8 cellular contexts compared by ENCODE assay signal in genomic region chr7:158829342-158830210, GRCh38. TPM values are rescaled to one million over a fixed set of nuclear protein-coding genes. Genes with fewer than 3 reads are reported as not detected.
A peak's percentile ranks its signal among the peaks of the same experiment; 100 is the strongest.
DNase-seq lines count a peak whose midpoint lies in the region; ATAC-seq lines count a peak whose summit lies in the region.

Gene ESYT2, minus strand, starts transcription at chr7:158829509. Its CDS starts 91 bp downstream, at chr7:158829418.

- peak within 1 kb of the TSS; percentile 17 for H2BK120ac ChIP-seq in mesendoderm (ENCODE audit: low read depth, low read length)

- H3K4me1 ChIP-seq in effector memory CD4-positive, alpha-beta T cell (ENCODE audit: control insufficient read depth, insufficient read depth, low read length, poor library complexity, severe bottlenecking) = peaks cover 8% of the 10 kb centered on the region
- peaks cover 2% of the 10 kb centered on the region for H3K4me1 ChIP-seq in mesendoderm (ENCODE audit: control insufficient read depth, low read depth, low read length)

- peak; percentile 89 for ATAC-seq in GM19467 (IDR thresholded peaks at IDR 0.05; ENCODE audit: unreplicated experiment)

- peak within 1 kb of the TSS; percentile 89 for H3K9ac ChIP-seq in mesendoderm (ENCODE audit: low read length)

- H4K5ac ChIP-seq in mesendoderm (ENCODE audit: low read length) = no peak within 1 kb of the TSS

- H3K36me3 ChIP-seq in effector memory CD4-positive, alpha-beta T cell (ENCODE audit: control insufficient read depth, insufficient read depth, low read length) = no peaks in the 10 kb centered on the region
- H3K36me3 ChIP-seq in mesendoderm (ENCODE audit: control insufficient read depth, insufficient read depth, low read length) = no peaks in the 10 kb centered on the region

- CTCF ChIA-PET in activated CD8-positive, alpha-beta memory T cell treated with anti-CD3 and anti-CD28 coated beads for 36 hours (lab: Charles Lee) = interaction anchor here (0.5 to 0.8 kb wide), 3 partner anchors 27 to 174 kb away, joined by 3 read pairs; no protein-coding TSS in a partner anchor

- peak; percentile 98 for DNase-seq in COLO668 (lab: John Stamatoyannopoulos, UW; ENCODE audit: unreplicated experiment)
- peak; percentile 69 for DNase-seq in HS-27A (ENCODE audit: low read depth)
- DNase-seq in NK-92 treated with Interleukin-12 subunit alpha and Interleukin-12 subunit beta, amount 100 ng/mL, for 24 hours (lab: John Stamatoyannopoulos, UW) = peak; percentile 99
- DNase-seq in effector memory CD4-positive, alpha-beta T cell = peak; percentile 98 to 99 (median 99)
- DNase-seq in mesendoderm = peak; percentile 88
- peak; percentile 100 for DNase-seq in stimulated activated CD8-positive, alpha-beta memory T cell treated with anti-CD3 and anti-CD28 coated beads, Interleukin-15, amount 100 ng/mL, for 24 hours (ENCODE audit: low read depth)

- H3K27me3 ChIP-seq in effector memory CD4-positive, alpha-beta T cell (replicated peaks; ENCODE audit: control insufficient read depth, insufficient read depth, low read length, poor library complexity, severe bottlenecking) = no peaks in the 10 kb centered on the region
- no peaks in the 10 kb centered on the region for H3K27me3 ChIP-seq in mesendoderm (ENCODE audit: insufficient read depth, low read length, poor library complexity)

- peaks cover 7% of the 10 kb centered on the region for H3K79me2 ChIP-seq in mesendoderm (ENCODE audit: control insufficient read depth, insufficient read depth, low read length)

- H3K4ac ChIP-seq in mesendoderm (ENCODE audit: low read depth, low read length) = no peak within 1 kb of the TSS

- no peak within 1 kb of the TSS for H2BK15ac ChIP-seq in mesendoderm (replicated peaks; ENCODE audit: low read depth)

- H3K27ac ChIP-seq in effector memory CD4-positive, alpha-beta T cell (ENCODE audit: insufficient read depth, low read length, poor library complexity, severe bottlenecking) = peak within 1 kb of the TSS; percentile 94
- peak within 1 kb of the TSS; percentile 89 for H3K27ac ChIP-seq in mesendoderm (ENCODE audit: low read depth, low read length)

- H4K8ac ChIP-seq in mesendoderm (ENCODE audit: low read depth, low read length) = no peak within 1 kb of the TSS

- H3K56ac ChIP-seq in mesendoderm (ENCODE audit: low read length) = peak within 1 kb of the TSS; percentile 98

- H3K23ac ChIP-seq in mesendoderm (ENCODE audit: low read length) = peak within 1 kb of the TSS; percentile 80

- peak within 1 kb of the TSS; percentile 72 for H3K4me2 ChIP-seq in mesendoderm (ENCODE audit: low read length)

- peak within 1 kb of the TSS; percentile 83 for H3K4me3 ChIP-seq in effector memory CD4-positive, alpha-beta T cell (ENCODE audit: insufficient read depth, low read depth, low read length, poor library complexity, severe bottlenecking)
- H3K4me3 ChIP-seq in mesendoderm (ENCODE audit: low read length) = peak within 1 kb of the TSS; percentile 66

- H3K9me3 ChIP-seq in effector memory CD4-positive, alpha-beta T cell (ENCODE audit: control insufficient read depth, low read length) = no peaks in the 10 kb centered on the region

- H3K18ac ChIP-seq in mesendoderm (ENCODE audit: low read length) = peak within 1 kb of the TSS; percentile 98

- H2AK5ac ChIP-seq in mesendoderm (ENCODE audit: low read length) = no peak within 1 kb of the TSS

- no CpG with 5 or more reads among the region's 120 CpGs for WGBS in mesendoderm (ENCODE audit: extremely low coverage, insufficient coverage, low lambda C conversion rate)

- POLR2A ChIA-PET in activated CD8-positive, alpha-beta memory T cell treated with anti-CD3 and anti-CD28 coated beads for 36 hours (lab: Charles Lee) = interaction anchor here (0.6 to 1.7 kb wide), 8 partner anchors 11 to 76 kb away, joined by 3 to 14 read pairs (median 4); partner anchors contain the start of gene DYNC2I1

- peaks cover 5% of the 10 kb centered on the region for H3K79me1 ChIP-seq in mesendoderm (ENCODE audit: low read length)

- H2BK5ac ChIP-seq in mesendoderm (ENCODE audit: low read length) = peak within 1 kb of the TSS; percentile 73

RNA-seq across cellular contexts. Expression of gene ESYT2, which starts in this region (rescaled TPM):
- total RNA-seq in activated CD8-positive, alpha-beta memory T cell treated with anti-CD3 and anti-CD28 coated beads for 36 hours = 10 to 100 TPM; 57.3 to 59.1 TPM
- 14.6 TPM for polyA plus RNA-seq in mesendoderm (2013, experiment 1 of 2)
- 14.7 TPM for polyA plus RNA-seq in mesendoderm (2013, experiment 2 of 2)

Comparison
In these comparisons a context has a peak if more than half of its experiments do, and no peak if none do; other contexts are left out.
1. Peak in every context shown above with its lines: DNase-seq, ATAC-seq, H3K4me3 ChIP-seq and H3K27ac ChIP-seq.